9 cellular contexts compared by ENCODE assay signal in the genomic region with DNA sequence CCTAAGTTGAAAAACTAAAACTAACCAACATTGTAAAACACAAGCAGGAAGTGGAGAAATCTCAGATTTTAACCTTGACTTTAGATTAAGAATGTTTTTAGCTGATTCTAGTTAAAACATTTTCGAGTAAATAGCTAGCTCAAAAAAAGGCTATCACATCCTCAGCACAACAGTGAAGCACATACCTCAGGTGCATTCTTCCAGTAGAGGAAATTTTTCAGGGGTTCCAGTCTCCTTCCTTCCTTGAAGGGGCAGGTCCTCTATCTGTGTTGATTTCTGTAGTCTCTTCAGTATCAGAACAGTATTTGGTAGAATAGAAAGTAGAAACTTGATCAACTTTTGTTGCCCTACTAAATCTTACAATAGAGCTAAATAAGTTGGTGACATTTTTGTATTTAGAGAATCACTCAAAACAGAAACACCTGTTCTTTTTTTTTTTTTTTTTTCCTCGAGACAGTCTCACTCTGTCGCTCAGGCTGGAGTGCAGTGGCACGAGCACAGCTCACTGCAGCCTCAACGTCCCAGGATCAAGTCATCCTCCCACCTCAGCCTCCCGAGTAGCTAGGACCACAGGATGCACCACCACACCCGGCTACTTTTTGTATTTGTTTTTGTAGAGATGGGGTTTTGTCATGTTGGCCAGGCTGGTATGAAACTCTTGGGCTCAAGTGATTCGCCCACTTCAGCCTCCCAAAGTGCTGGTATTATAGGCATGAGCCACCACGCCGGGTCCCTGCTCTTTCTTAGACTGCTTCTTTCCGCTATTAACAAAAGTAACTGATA. TPM values are rescaled to one million over a fixed set of nuclear protein-coding genes. Genes with fewer than 3 reads are reported as not detected.
DNase-seq lines count a peak whose midpoint lies in the region; ATAC-seq, FAIRE-seq and TF ChIP-seq lines count a peak whose summit lies in the region.
"Had no signal": no experiment of that assay in that cellular context is flagged by ENCODE, and none has a peak within 500 bp of the region (broad histone marks: within the 10 kb centered on the region; RNA-seq: fewer than 3 reads in every experiment).

No MANE protein-coding gene starts in this region.

- H3K27ac ChIP-seq in liver (ENCODE audit: low read depth in 1 of 2, low read length in 2 of 2) (peak overlapping the region; percentile 51 to 72), HepG2 (ENCODE audit: extremely low read length, insufficient read depth, low read length) (no peak overlapping the region), transverse colon (peak overlapping the region; percentile 57 to 75 (median 66))
- H3K27ac ChIP-seq: suprapubic skin had no signal

- in situ Hi-C loops in HepG2 (cut with HindIII; ENCODE audit: extremely low pct_ligation_motif_present, low pct_unique_long_range_greater_than_20kb) (no loop called here), transverse colon (cut with MboI; ENCODE audit: low pct_ligation_motif_present in 1 of 4, low pct_unique_long_range_greater_than_20kb in 1 of 4, low sequenced_read_pairs in 3 of 4) (no loop called here)

- no peak overlapping the region for H3K4me2 ChIP-seq in HepG2 (ENCODE audit: low read depth, low read length)

- H3K79me2 ChIP-seq in HepG2 (ENCODE audit: insufficient read depth, low read length), result no peaks in the 10 kb centered on the region

- no TSS peak for BruUV-seq in HepG2 (replicated peaks; lab: Mats Ljungman, UMichigan)

- H3K27me3 ChIP-seq in liver (ENCODE audit: control insufficient read depth in 4 of 4, insufficient read depth in 4 of 4, low read length in 3 of 4) (no peaks in the 10 kb centered on the region), HepG2 (ENCODE audit: control insufficient read depth in 1 of 2, insufficient read depth in 2 of 2, low read length in 2 of 2) (peaks cover 0 to 17% of the 10 kb centered on the region in 2 experiments; a peak in 2 of 5 replicates), transverse colon (no peaks in the 10 kb centered on the region)
- H3K27me3 ChIP-seq: suprapubic skin had no signal

- 86% methylated on average over 11 of the region's 11 CpGs for whole genome bisulfite sequencing in liver
- WGBS in HepG2 (ENCODE audit: low lambda C conversion rate), result 26% methylated on average over 11 of the region's 11 CpGs
- WGBS in transverse colon (ENCODE audit: low coverage in 1 of 2), 2 donors, result 65 to 86% methylated on average over 7 to 11 of the region's 11 CpGs

- H2AFZ ChIP-seq in HepG2 (ENCODE audit: low read length), result no peak overlapping the region

- TF ChIP-seq EP300 in HepG2 (IDR thresholded peaks at IDR 0.05; ENCODE audit: low read depth in 2 of 2, low read length in 2 of 2) (no peak), HepG2 (CRISPR knock-in tag; IDR thresholded peaks at IDR 0.05; ENCODE audit: borderline replicate concordance) (no peak), transverse colon (IDR thresholded peaks at IDR 0.05; ENCODE audit: low read depth) (no peak)

- ATAC-seq in HepG2 (no peak), HG03045 (IDR thresholded peaks at IDR 0.05; ENCODE audit: unreplicated experiment) (peak; percentile 30)

- H3K9me3 ChIP-seq in liver (ENCODE audit: control insufficient read depth in 4 of 4, low read length in 3 of 4) (no peaks in the 10 kb centered on the region), HepG2 (ENCODE audit: low read length) (no peaks in the 10 kb centered on the region; the same call in 1 of the 2 replicates), transverse colon (no peaks in the 10 kb centered on the region)
- H3K9me3 ChIP-seq: suprapubic skin had no signal

- H3K4me1 ChIP-seq in liver (ENCODE audit: control insufficient read depth in 4 of 4, insufficient read depth in 4 of 4, low read length in 3 of 4) (peaks cover 0 to 2% (median 0%) of the 10 kb centered on the region in 4 donors), HepG2 (ENCODE audit: insufficient read depth, low read length) (no peaks in the 10 kb centered on the region), transverse colon (peaks cover 0 to 8% (median 0%) of the 10 kb centered on the region in 4 donors)
- H3K4me1 ChIP-seq: suprapubic skin had no signal

- no peaks in the 10 kb centered on the region for H4K20me1 ChIP-seq in HepG2 (ENCODE audit: insufficient read depth, low read length)

- TF ChIP-seq RAD21 in liver (IDR thresholded peaks at IDR 0.05) (no peak), HepG2 (CRISPR knock-in tag; IDR thresholded peaks at IDR 0.05) (no peak)

- TF ChIP-seq POLR2A in HepG2 (IDR thresholded peaks at IDR 0.05; ENCODE audit: insufficient read depth in 1 of 2, low read depth in 2 of 2, low read length in 2 of 2) (no peak), transverse colon (IDR thresholded peaks at IDR 0.05) (no peak)

- H3K36me3 ChIP-seq in liver (ENCODE audit: control insufficient read depth in 4 of 4, insufficient read depth in 3 of 4, low read depth in 1 of 4, low read length in 3 of 4) (no peaks in the 10 kb centered on the region), HepG2 (replicated peaks in 1 of 2; ENCODE audit: control insufficient read depth in 1 of 2, insufficient read depth in 2 of 2, low read length in 2 of 2) (no peaks in the 10 kb centered on the region), transverse colon (no peaks in the 10 kb centered on the region)
- H3K36me3 ChIP-seq: suprapubic skin had no signal

- FAIRE-seq in HepG2 (lab: Jason Lieb, UNC), result no peak

- intact Hi-C loops in HepG2 (cut with micrococcal nuclease; ENCODE audit: unreplicated experiment) (no loop called here), transverse colon (cut with DNase I; ENCODE audit: low total_unique reads) (no loop called here)

- DNase-seq in HepG2 (ENCODE audit: low spot score) (no peak), transverse colon (no peak), 8988T (no peak), A172 (ENCODE audit: low spot score) (no peak)
- DNase-seq in activated T-cell treated with anti-CD3 and anti-CD28 coated beads, Interleukin-2, amount 50 U/mL, for 48 hours, result peak; percentile 25 to 27
- no peak for DNase-seq in stimulated activated CD4-positive, alpha-beta T cell treated with anti-CD3 and anti-CD28 coated beads, Interleukin-4, amount 100 ng/mL, for 1 hour

- CTCF ChIA-PET in HepG2 (lab: Yijun Ruan, JAX; ENCODE audit: low intra/inter-chr PET ratio, low total read pairs), result no interaction called here

- no peak for TF ChIP-seq CTCF in liver (IDR thresholded peaks at IDR 0.05; ENCODE audit: low read depth, low read length, missing input control)
- no peak for TF ChIP-seq CTCF in HepG2 (CRISPR knock-in tag; IDR thresholded peaks at IDR 0.05)
- TF ChIP-seq CTCF in transverse colon (IDR thresholded peaks at IDR 0.05), result no peak

- H3K4me3 ChIP-seq in liver (ENCODE audit: low read depth in 1 of 3, low read length in 3 of 3) (no peak overlapping the region), HepG2 (replicated peaks in 1 of 3; ENCODE audit: insufficient read depth in 1 of 3, low read depth in 2 of 3, low read length in 3 of 3) (no peak overlapping the region), transverse colon (no peak overlapping the region)
- H3K4me3 ChIP-seq: suprapubic skin had no signal

- peak overlapping the region in 1 of 2 donors; percentile 54 for H3K9ac ChIP-seq in liver (ENCODE audit: low read depth in 1 of 2, low read length in 2 of 2)
- H3K9ac ChIP-seq in HepG2 (ENCODE audit: insufficient read depth, low read depth, low read length), result no peak overlapping the region

- POLR2A ChIA-PET in HepG2 (lab: Yijun Ruan, JAX), result no interaction called here

TF ChIP-seq in liver, 16 proteins besides CTCF, POLR2A, EP300 and RAD21 (continues in another document):
- no peak for TF ChIP-seq TAF1 (conservative IDR thresholded peaks at IDR 0.05)
- TF ChIP-seq YY1 (IDR thresholded peaks at IDR 0.05), result no peak
- TF ChIP-seq FOXA2 (IDR thresholded peaks at IDR 0.05), result no peak
- no peak for TF ChIP-seq NR2F2 (IDR thresholded peaks at IDR 0.05)
- TF ChIP-seq JUND (IDR thresholded peaks at IDR 0.05), result no peak

TF ChIP-seq in HepG2, 621 proteins besides CTCF, POLR2A, EP300 and RAD21 (continues in another document):
- no peak for TF ChIP-seq ZNF749 (CRISPR knock-in tag; IDR thresholded peaks at IDR 0.05; ENCODE audit: borderline replicate concordance)
- no peak for TF ChIP-seq ZNF335 (CRISPR knock-in tag; IDR thresholded peaks at IDR 0.05)
- TF ChIP-seq ATM (IDR thresholded peaks at IDR 0.05; ENCODE audit: borderline replicate concordance), result no peak
- no peak for TF ChIP-seq ZBTB7A (CRISPR knock-in tag; IDR thresholded peaks at IDR 0.05)

RNA-seq across cellular contexts. Expression of a gene that starts 6.9 kb away (rescaled TPM):
- total RNA-seq in liver (1 to 10 TPM; 3.9 to 9.4 TPM), HepG2 (2016; rRNA removed; fragmentation: Illumina TruSeq; extraction: Trizol) (0.04 and 0.15 TPM in 2 replicates), transverse colon (1 to 10 TPM; 1.2 to 7.3 (median 3.5) TPM)
- polyA plus RNA-seq in liver (1 to 10 TPM; 3.1 to 5.0 TPM), HepG2 (2011; rRNA removed) (0.39 and 0.49 TPM in 2 replicates)
- total RNA-seq in HepG2 (2016; cell fraction: cytosol; rRNA removed; fragmentation: Illumina TruSeq; extraction: Trizol; ENCODE audit: low read depth), result 0.26 TPM in 1 of 2 replicates, not detected in the other
- total RNA-seq in HepG2 (2016; cell fraction: insoluble cytoplasmic fraction; rRNA removed; fragmentation: Illumina TruSeq; extraction: Trizol), result 0.03 and 0.15 TPM in 2 replicates
- total RNA-seq in HepG2 (2016; cell fraction: membrane; rRNA removed; fragmentation: Illumina TruSeq; extraction: Trizol), result 0.07 and 0.09 TPM in 2 replicates
- total RNA-seq in HepG2 (2016; cell fraction: nucleus; rRNA removed; fragmentation: Illumina TruSeq; extraction: Trizol), result 0.16 and 0.31 TPM in 2 replicates
- polyA plus RNA-seq in HepG2 (2011; cell fraction: cytosol; rRNA removed), result 0.13 and 0.23 TPM in 2 replicates
- polyA plus RNA-seq in HepG2 (2011; cell fraction: nucleus; rRNA removed), result 0.19 and 0.24 TPM in 2 replicates
- 0.44 and 0.63 TPM in 2 replicates for polyA plus RNA-seq in HepG2 (2012)
- polyA plus RNA-seq in HepG2 (2016; cell fraction: cytosol; fragmentation: Illumina TruSeq; extraction: Trizol; ENCODE audit: low read depth), result 0.19 TPM in 1 of 2 replicates, not detected in the other
- polyA plus RNA-seq in HepG2 (2016; cell fraction: insoluble cytoplasmic fraction; fragmentation: Illumina TruSeq; extraction: Trizol; ENCODE audit: low read depth), result 0.09 TPM in 1 of 2 replicates, not detected in the other
- polyA plus RNA-seq in HepG2 (2016; cell fraction: membrane; fragmentation: Illumina TruSeq; extraction: Trizol; ENCODE audit: low read depth), result 0.05 TPM in 1 of 2 replicates, not detected in the other
- polyA plus RNA-seq in HepG2 (2016; cell fraction: nucleus; fragmentation: Illumina TruSeq; extraction: Trizol; ENCODE audit: insufficient read depth, low read depth), result 0.15 and 1.1 TPM in 2 replicates
- polyA minus RNA-seq in HepG2 (2011; rRNA and poly(A)+ RNA removed; ENCODE audit: low replicate concordance), result 0.22 and 3.5 TPM in 2 replicates
- 0.09 and 0.40 TPM in 2 replicates for polyA minus RNA-seq in HepG2 (2011; cell fraction: cytosol; rRNA and poly(A)+ RNA removed)
- 0.52 and 0.75 TPM in 2 replicates for polyA minus RNA-seq in HepG2 (2011; cell fraction: nucleus; rRNA and poly(A)+ RNA removed)
- total RNA-seq in A172 (2014; rRNA removed; shearing (Covaris generic)), result 0.90 and 2.4 TPM in 2 replicates

Comparison
In these comparisons a context has a peak if more than half of its experiments do, and no peak if none do; other contexts are left out.
1. DNase-seq: peak in activated T-cell treated with anti-CD3 and anti-CD28 coated beads, Interleukin-2, amount 50 U/mL, for 48 hours (2 of 2); none in HepG2 (single experiment), transverse colon (single experiment), 8988T (single experiment), A172 (single experiment) and stimulated activated CD4-positive, alpha-beta T cell treated with anti-CD3 and anti-CD28 coated beads, Interleukin-4, amount 100 ng/mL, for 1 hour (single experiment).